In genomic region chr14:44756577-44756976, GRCh38 we compare ENCODE assay signal across 11 cellular contexts.
DNase-seq lines count a peak whose midpoint lies in the region; ATAC-seq and TF ChIP-seq lines count a peak whose summit lies in the region.
"Had no signal": no experiment of that assay in that cellular context is flagged by ENCODE, and none has a peak within 500 bp of the region (broad histone marks: within the 10 kb centered on the region; RNA-seq: fewer than 3 reads in every experiment).

No MANE protein-coding gene starts in this region.

- H3K27ac ChIP-seq in psoas muscle = no peak overlapping the region

- no peaks in the 10 kb centered on the region for H3K4me1 ChIP-seq in psoas muscle
- H3K4me1 ChIP-seq: Caco-2 had no signal

- TF ChIP-seq CTCF in cardiac fibroblast (IDR thresholded peaks at IDR 0.05; ENCODE audit: low read depth, low read length) (no peak), psoas muscle (IDR thresholded peaks at IDR 0.05) (no peak)

- no peaks in the 10 kb centered on the region for H3K27me3 ChIP-seq in psoas muscle (ENCODE audit: insufficient read depth in 3 of 3, low read length in 2 of 3)

- H3K36me3 ChIP-seq in psoas muscle (ENCODE audit: insufficient read depth in 1 of 2, low read depth in 1 of 2) = no peaks in the 10 kb centered on the region

- no peak overlapping the region for H3K4me3 ChIP-seq in cardiac fibroblast (replicated peaks in 1 of 2; ENCODE audit: low read depth in 2 of 2, low read length in 2 of 2)
- H3K4me3 ChIP-seq in psoas muscle = no peak overlapping the region
- H3K4me3 ChIP-seq: GM12878 had no signal

- no peak for ATAC-seq in left colon
- ATAC-seq in psoas muscle = no peak
- no peak for ATAC-seq in HG03432 (IDR thresholded peaks at IDR 0.05; ENCODE audit: unreplicated experiment)
- ATAC-seq: GM12878 had no signal

- intact Hi-C loops in left colon (cut with DNase I, micrococcal nuclease) (no loop called here), psoas muscle (cut with DNase I) (no loop called here)

- DNase-seq in NCI-H146 (lab: John Stamatoyannopoulos, UW) = peak; percentile 4
- peak; percentile 2 to 16 for DNase-seq in cardiac fibroblast (ENCODE audit: low read depth in 2 of 2)
- DNase-seq in middle frontal gyrus (ENCODE audit: extremely low spot score, low spot score) = peak; percentile 12
- no peak for DNase-seq in left colon
- no peak for DNase-seq in psoas muscle
- DNase-seq: Caco-2; CD8-positive, alpha-beta memory T cell; DMS 273 treated with DMSO at 0.1 percent for 48 hours; DMS79 had no signal

- 52 to 62% (median 55%) methylated on average over 3 of the region's 3 CpGs for WGBS in psoas muscle, 3 donors

- no peaks in the 10 kb centered on the region for H3K9me3 ChIP-seq in psoas muscle
- H3K9me3 ChIP-seq: Caco-2 had no signal

Comparison
In these comparisons a context has a peak if more than half of its experiments do, and no peak if none do; other contexts are left out.
1. DNase-seq: peak in NCI-H146 (single experiment), cardiac fibroblast (2 of 2) and middle frontal gyrus (single experiment); none in left colon (0 of 2) and psoas muscle (0 of 2).